In the genomic region with DNA sequence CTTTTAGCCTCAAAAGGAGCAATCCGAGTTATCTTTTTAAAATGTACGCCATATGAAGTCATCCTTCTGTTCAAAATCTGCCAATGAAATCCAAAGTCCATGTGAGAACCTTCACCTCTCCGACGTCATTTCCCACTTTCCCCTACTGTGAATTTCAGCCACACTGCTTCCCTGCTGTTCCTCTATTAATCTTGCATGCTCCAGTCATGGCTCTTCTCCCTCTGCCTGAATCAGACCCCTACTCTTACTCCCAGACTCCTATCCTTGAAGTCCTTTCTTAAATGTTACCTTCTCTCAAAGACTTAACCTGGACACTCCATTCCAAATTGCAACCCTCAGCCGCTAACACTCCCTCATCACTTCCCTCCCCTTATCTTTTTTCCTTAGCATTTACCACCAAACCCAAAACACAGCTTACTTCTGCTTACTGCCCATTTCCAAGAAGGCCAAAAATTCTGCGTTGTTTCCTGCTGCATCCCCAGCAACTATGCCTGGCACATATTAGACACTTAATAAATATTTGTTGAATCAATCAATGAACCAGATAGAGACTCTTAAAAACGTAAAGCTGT, we compare ENCODE assay signal across 8 cellular contexts. TPM values are rescaled to one million over a fixed set of nuclear protein-coding genes. Genes with fewer than 3 reads are reported as not detected.
A peak's percentile ranks its signal among the peaks of the same experiment; 100 is the strongest.
DNase-seq lines count a peak whose midpoint lies in the region; ATAC-seq and TF ChIP-seq lines count a peak whose summit lies in the region.

No MANE protein-coding gene starts in this region.

- peaks cover 41% of the 10 kb centered on the region for H3K36me3 ChIP-seq in NT2/D1 (ENCODE audit: insufficient read depth, insufficient read length, low read length)

- H3K4me3 ChIP-seq in NT2/D1 (ENCODE audit: insufficient read length, low read depth) (peak overlapping the region; percentile 69), coronary artery (peak overlapping the region; percentile 91)

- ATAC-seq in natural killer cell treated with Interleukin-12 subunit alpha and Interleukin-12 subunit beta and Interleukin-15 and Interleukin-18, amount 100 ng/mL, for 72 hours, result no peak
- ATAC-seq in HG03139 (IDR thresholded peaks at IDR 0.05; ENCODE audit: unreplicated experiment), result no peak

- H3K4me3 Mint-ChIP-seq in natural killer cell treated with Interleukin-12 subunit alpha and Interleukin-12 subunit beta and Interleukin-15 and Interleukin-18, amount 100 ng/mL, for 72 hours, result peak overlapping the region; percentile 98

- H3K9me3 Mint-ChIP-seq in natural killer cell treated with Interleukin-12 subunit alpha and Interleukin-12 subunit beta and Interleukin-15 and Interleukin-18, amount 100 ng/mL, for 72 hours, result no peaks in the 10 kb centered on the region

- H3K27ac Mint-ChIP-seq in natural killer cell treated with Interleukin-12 subunit alpha and Interleukin-12 subunit beta and Interleukin-15 and Interleukin-18, amount 100 ng/mL, for 72 hours, result peak overlapping the region; percentile 96 to 99

- H3K27me3 Mint-ChIP-seq in natural killer cell treated with Interleukin-12 subunit alpha and Interleukin-12 subunit beta and Interleukin-15 and Interleukin-18, amount 100 ng/mL, for 72 hours, result peaks cover 5 to 7% of the 10 kb centered on the region in 2 donors

- no peak overlapping the region for H3K27ac ChIP-seq in coronary artery

- TF ChIP-seq CTCF in coronary artery (IDR thresholded peaks at IDR 0.05), result no peak

- DNase-seq in NCI-H1417 (lab: John Stamatoyannopoulos, UW), result peak in 2 of 3 experiments; percentile 13 to 56
- DNase-seq in NCI-H1417 treated with DMSO at 0.1 percent for 48 hours (lab: John Stamatoyannopoulos, UW), result no peak
- DNase-seq in NT2/D1 (ENCODE audit: low read depth, low spot score), result no peak
- no peak for DNase-seq in coronary artery (ENCODE audit: low spot score)
- no peak for DNase-seq in natural killer cell treated with Interleukin-12 subunit alpha and Interleukin-12 subunit beta and Interleukin-15 and Interleukin-18, amount 100 ng/mL, for 72 hours (ENCODE audit: low spot score)
- no peak for DNase-seq in stimulated activated naive CD4-positive, alpha-beta T cell treated with Interleukin-2 at 50 U/mL for 16 hours (lab: John Stamatoyannopoulos, UW)
- no peak for DNase-seq in stimulated activated CD4-positive, alpha-beta T cell treated with anti-CD3 and anti-CD28 coated beads, Interleukin-12 subunit alpha, Interleukin-12 subunit beta, amount 100 ng/mL, for 4 hours

- H3K9me3 ChIP-seq in NT2/D1 (ENCODE audit: insufficient read depth, low read length), result no peaks in the 10 kb centered on the region

- no peaks in the 10 kb centered on the region for H3K27me3 ChIP-seq in NT2/D1 (ENCODE audit: insufficient read depth, insufficient read length)

- H3K4me1 ChIP-seq in NT2/D1 (ENCODE audit: insufficient read depth, insufficient read length), result no peaks in the 10 kb centered on the region

- peaks cover 34% of the 10 kb centered on the region for H3K36me3 Mint-ChIP-seq in natural killer cell treated with Interleukin-12 subunit alpha and Interleukin-12 subunit beta and Interleukin-15 and Interleukin-18, amount 100 ng/mL, for 72 hours

- H3K9ac ChIP-seq in NT2/D1 (ENCODE audit: insufficient read length, low read depth), result peak overlapping the region; percentile 96

- peaks cover 30 to 49% of the 10 kb centered on the region in 2 donors for H3K4me1 Mint-ChIP-seq in natural killer cell treated with Interleukin-12 subunit alpha and Interleukin-12 subunit beta and Interleukin-15 and Interleukin-18, amount 100 ng/mL, for 72 hours (ENCODE audit: low read depth in 2 of 2)

RNA-seq across cellular contexts. Expression of gene NKIRAS1, which starts 1.2 kb away (rescaled TPM):
- total RNA-seq in natural killer cell treated with Interleukin-12 subunit alpha and Interleukin-12 subunit beta and Interleukin-15 and Interleukin-18, amount 100 ng/mL, for 72 hours, result 1 to 10 TPM; 4.9 to 6.7 TPM

RNA-seq across cellular contexts. Expression of gene RPL15, which starts 1.3 kb away (rescaled TPM):
- 1,000 to 10,000 TPM; 1,150 to 1,334 TPM for total RNA-seq in natural killer cell treated with Interleukin-12 subunit alpha and Interleukin-12 subunit beta and Interleukin-15 and Interleukin-18, amount 100 ng/mL, for 72 hours

RNA-seq across cellular contexts. Expression of gene NR1D2, which starts 29.5 kb away (rescaled TPM):
- 1 to 10 TPM; 4.2 to 5.2 TPM for total RNA-seq in natural killer cell treated with Interleukin-12 subunit alpha and Interleukin-12 subunit beta and Interleukin-15 and Interleukin-18, amount 100 ng/mL, for 72 hours

Comparison
In these comparisons a context has a peak if more than half of its experiments do, and no peak if none do; other contexts are left out.
1. DNase-seq: peak in NCI-H1417 (2 of 3); none in NCI-H1417 treated with DMSO at 0.1 percent for 48 hours (single experiment), NT2/D1 (single experiment), coronary artery (single experiment), natural killer cell treated with Interleukin-12 subunit alpha and Interleukin-12 subunit beta and Interleukin-15 and Interleukin-18, amount 100 ng/mL, for 72 hours (single experiment), stimulated activated naive CD4-positive, alpha-beta T cell treated with Interleukin-2 at 50 U/mL for 16 hours (single experiment) and stimulated activated CD4-positive, alpha-beta T cell treated with anti-CD3 and anti-CD28 coated beads, Interleukin-12 subunit alpha, Interleukin-12 subunit beta, amount 100 ng/mL, for 4 hours (single experiment).